1 cellular context compared by ENCODE assay signal in the genomic region with DNA sequence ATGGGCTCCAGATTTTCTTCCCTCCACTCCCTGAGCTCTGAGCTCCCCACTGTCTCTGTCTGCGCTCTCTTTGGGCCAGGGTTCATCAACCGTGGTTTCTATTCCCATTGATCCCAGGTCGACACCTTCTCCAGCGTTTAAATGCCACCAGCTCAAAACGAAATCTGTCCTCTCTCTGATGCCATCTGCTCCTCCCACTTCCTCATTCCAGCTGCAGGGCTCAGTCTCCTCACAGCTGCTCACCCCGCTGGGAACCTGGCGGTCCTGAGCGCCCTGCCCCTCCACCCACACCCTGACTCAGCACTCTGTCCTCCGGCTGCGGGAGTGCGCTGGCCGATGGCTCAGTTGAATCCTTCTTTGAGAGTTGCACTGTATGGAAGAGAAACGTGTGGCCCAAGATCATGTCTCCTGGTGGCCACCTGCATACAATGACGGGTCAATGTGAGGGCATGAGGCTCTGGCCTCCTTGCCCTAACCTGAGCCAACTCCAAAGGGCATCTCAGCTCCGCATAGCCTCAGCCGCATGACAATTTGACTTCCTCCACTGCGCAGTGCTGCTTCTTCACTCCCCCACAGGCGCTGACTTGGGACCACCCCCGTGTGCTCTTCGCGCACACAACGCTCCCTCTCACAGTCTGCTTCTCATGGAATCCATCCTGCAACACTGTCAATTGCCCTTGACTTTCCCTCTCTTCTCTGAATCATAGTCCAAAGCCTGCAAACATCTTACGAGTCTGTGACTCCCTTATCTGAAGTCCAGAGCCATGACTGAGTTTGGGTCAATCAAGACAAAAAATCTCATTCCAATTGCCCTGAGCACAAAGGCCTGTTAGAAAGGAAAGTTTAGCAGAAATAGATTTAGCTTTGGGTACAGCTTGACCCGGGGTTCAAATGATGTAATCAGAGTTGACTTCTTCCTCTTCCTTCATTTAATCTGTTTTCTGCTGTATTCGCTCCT.
A peak's percentile ranks its signal among the peaks of the same experiment; 100 is the strongest.
TF ChIP-seq lines count a peak whose summit lies in the region.

No MANE protein-coding gene starts in this region.

TF ChIP-seq in K562, 482 proteins besides CTCF, POLR2A, EP300 and RAD21 (continued from another document and continues in another):
- TF ChIP-seq, protein P1, sequence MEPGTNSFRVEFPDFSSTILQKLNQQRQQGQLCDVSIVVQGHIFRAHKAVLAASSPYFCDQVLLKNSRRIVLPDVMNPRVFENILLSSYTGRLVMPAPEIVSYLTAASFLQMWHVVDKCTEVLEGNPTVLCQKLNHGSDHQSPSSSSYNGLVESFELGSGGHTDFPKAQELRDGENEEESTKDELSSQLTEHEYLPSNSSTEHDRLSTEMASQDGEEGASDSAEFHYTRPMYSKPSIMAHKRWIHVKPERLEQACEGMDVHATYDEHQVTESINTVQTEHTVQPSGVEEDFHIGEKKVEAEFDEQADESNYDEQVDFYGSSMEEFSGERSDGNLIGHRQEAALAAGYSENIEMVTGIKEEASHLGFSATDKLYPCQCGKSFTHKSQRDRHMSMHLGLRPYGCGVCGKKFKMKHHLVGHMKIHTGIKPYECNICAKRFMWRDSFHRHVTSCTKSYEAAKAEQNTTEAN (CRISPR knock-in tag; IDR thresholded peaks at IDR 0.05): no peak
- TF ChIP-seq, protein P2, sequence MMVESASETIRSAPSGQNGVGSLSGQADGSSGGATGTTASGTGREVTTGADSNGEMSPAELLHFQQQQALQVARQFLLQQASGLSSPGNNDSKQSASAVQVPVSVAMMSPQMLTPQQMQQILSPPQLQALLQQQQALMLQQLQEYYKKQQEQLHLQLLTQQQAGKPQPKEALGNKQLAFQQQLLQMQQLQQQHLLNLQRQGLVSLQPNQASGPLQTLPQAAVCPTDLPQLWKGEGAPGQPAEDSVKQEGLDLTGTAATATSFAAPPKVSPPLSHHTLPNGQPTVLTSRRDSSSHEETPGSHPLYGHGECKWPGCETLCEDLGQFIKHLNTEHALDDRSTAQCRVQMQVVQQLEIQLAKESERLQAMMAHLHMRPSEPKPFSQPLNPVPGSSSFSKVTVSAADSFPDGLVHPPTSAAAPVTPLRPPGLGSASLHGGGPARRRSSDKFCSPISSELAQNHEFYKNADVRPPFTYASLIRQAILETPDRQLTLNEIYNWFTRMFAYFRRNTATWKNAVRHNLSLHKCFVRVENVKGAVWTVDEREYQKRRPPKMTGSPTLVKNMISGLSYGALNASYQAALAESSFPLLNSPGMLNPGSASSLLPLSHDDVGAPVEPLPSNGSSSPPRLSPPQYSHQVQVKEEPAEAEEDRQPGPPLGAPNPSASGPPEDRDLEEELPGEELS (CRISPR knock-in tag; IDR thresholded peaks at IDR 0.05; ENCODE audit: borderline replicate concordance): peak; percentile 75; the same call in 1 of the 2 replicates
- TF ChIP-seq, protein P3, sequence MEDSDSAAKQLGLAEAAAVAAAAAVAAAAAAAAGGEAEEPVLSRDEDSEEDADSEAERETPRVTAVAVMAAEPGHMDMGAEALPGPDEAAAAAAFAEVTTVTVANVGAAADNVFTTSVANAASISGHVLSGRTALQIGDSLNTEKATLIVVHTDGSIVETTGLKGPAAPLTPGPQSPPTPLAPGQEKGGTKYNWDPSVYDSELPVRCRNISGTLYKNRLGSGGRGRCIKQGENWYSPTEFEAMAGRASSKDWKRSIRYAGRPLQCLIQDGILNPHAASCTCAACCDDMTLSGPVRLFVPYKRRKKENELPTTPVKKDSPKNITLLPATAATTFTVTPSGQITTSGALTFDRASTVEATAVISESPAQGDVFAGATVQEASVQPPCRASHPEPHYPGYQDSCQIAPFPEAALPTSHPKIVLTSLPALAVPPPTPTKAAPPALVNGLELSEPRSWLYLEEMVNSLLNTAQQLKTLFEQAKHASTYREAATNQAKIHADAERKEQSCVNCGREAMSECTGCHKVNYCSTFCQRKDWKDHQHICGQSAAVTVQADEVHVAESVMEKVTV (CRISPR knock-in tag; IDR thresholded peaks at IDR 0.05): no peak
- no peak for TF ChIP-seq KHSRP (IDR thresholded peaks at IDR 0.05)
- no peak for TF ChIP-seq IFI16 (CRISPR knock-in tag; IDR thresholded peaks at IDR 0.05)
- TF ChIP-seq CBFA2T3 (IDR thresholded peaks at IDR 0.05): peak; percentile 91
- no peak for TF ChIP-seq ZNF785 (CRISPR knock-in tag; IDR thresholded peaks at IDR 0.05)
- peak; percentile 77 for TF ChIP-seq HMGN3 (IDR thresholded peaks at IDR 0.05; ENCODE audit: borderline replicate concordance, extremely low read depth, insufficient read length, low read depth, low read length)
- TF ChIP-seq RBM17 (IDR thresholded peaks at IDR 0.05; ENCODE audit: borderline replicate concordance, low read depth, low read length): no peak
- TF ChIP-seq, protein P4, sequence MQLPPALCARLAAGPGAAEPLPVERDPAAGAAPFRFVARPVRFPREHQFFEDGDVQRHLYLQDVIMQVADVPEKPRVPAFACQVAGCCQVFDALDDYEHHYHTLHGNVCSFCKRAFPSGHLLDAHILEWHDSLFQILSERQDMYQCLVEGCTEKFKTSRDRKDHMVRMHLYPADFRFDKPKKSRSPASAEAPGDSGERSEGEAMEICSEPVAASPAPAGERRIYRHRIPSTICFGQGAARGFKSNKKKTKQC (CRISPR knock-in tag; IDR thresholded peaks at IDR 0.05): no peak
- TF ChIP-seq, protein P5, sequence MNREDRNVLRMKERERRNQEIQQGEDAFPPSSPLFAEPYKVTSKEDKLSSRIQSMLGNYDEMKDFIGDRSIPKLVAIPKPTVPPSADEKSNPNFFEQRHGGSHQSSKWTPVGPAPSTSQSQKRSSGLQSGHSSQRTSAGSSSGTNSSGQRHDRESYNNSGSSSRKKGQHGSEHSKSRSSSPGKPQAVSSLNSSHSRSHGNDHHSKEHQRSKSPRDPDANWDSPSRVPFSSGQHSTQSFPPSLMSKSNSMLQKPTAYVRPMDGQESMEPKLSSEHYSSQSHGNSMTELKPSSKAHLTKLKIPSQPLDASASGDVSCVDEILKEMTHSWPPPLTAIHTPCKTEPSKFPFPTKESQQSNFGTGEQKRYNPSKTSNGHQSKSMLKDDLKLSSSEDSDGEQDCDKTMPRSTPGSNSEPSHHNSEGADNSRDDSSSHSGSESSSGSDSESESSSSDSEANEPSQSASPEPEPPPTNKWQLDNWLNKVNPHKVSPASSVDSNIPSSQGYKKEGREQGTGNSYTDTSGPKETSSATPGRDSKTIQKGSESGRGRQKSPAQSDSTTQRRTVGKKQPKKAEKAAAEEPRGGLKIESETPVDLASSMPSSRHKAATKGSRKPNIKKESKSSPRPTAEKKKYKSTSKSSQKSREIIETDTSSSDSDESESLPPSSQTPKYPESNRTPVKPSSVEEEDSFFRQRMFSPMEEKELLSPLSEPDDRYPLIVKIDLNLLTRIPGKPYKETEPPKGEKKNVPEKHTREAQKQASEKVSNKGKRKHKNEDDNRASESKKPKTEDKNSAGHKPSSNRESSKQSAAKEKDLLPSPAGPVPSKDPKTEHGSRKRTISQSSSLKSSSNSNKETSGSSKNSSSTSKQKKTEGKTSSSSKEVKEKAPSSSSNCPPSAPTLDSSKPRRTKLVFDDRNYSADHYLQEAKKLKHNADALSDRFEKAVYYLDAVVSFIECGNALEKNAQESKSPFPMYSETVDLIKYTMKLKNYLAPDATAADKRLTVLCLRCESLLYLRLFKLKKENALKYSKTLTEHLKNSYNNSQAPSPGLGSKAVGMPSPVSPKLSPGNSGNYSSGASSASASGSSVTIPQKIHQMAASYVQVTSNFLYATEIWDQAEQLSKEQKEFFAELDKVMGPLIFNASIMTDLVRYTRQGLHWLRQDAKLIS (CRISPR knock-in tag; IDR thresholded peaks at IDR 0.05): no peak
- TF ChIP-seq ZNF217 (CRISPR knock-in tag; IDR thresholded peaks at IDR 0.05): no peak
- TF ChIP-seq MAFF (IDR thresholded peaks at IDR 0.05; ENCODE audit: low read length): peak; percentile 86
- no peak for TF ChIP-seq ZNF707 (CRISPR knock-in tag; conservative IDR thresholded peaks at IDR 0.05)
- TF ChIP-seq FOS (IDR thresholded peaks at IDR 0.05; ENCODE audit: extremely low read depth, insufficient read length): no peak
- TF ChIP-seq, protein P6, sequence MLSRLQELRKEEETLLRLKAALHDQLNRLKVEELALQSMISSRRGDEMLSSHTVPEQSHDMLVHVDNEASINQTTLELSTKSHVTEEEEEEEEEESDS (CRISPR knock-in tag; IDR thresholded peaks at IDR 0.05): no peak
- TF ChIP-seq, protein P7, sequence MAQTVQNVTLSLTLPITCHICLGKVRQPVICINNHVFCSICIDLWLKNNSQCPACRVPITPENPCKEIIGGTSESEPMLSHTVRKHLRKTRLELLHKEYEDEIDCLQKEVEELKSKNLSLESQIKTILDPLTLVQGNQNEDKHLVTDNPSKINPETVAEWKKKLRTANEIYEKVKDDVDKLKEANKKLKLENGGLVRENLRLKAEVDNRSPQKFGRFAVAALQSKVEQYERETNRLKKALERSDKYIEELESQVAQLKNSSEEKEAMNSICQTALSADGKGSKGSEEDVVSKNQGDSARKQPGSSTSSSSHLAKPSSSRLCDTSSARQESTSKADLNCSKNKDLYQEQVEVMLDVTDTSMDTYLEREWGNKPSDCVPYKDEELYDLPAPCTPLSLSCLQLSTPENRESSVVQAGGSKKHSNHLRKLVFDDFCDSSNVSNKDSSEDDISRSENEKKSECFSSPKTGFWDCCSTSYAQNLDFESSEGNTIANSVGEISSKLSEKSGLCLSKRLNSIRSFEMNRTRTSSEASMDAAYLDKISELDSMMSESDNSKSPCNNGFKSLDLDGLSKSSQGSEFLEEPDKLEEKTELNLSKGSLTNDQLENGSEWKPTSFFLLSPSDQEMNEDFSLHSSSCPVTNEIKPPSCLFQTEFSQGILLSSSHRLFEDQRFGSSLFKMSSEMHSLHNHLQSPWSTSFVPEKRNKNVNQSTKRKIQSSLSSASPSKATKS (CRISPR knock-in tag; IDR thresholded peaks at IDR 0.05): no peak
- no peak for TF ChIP-seq BDP1 (IDR thresholded peaks at IDR 0.05; ENCODE audit: insufficient read depth, insufficient read length)
- peak; percentile 69; the same call in 1 of the 2 replicates for TF ChIP-seq LEF1 (IDR thresholded peaks at IDR 0.05)
- TF ChIP-seq ZNF239 (CRISPR knock-in tag; IDR thresholded peaks at IDR 0.05): no peak
- TF ChIP-seq KAT2B (IDR thresholded peaks at IDR 0.05; ENCODE audit: low read depth, low read length): no peak
- TF ChIP-seq, protein P8, sequence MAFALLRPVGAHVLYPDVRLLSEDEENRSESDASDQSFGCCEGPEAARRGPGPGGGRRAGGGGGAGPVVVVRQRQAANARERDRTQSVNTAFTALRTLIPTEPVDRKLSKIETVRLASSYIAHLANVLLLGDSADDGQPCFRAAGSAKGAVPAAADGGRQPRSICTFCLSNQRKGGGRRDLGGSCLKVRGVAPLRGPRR (CRISPR knock-in tag; IDR thresholded peaks at IDR 0.05): no peak
- no peak for TF ChIP-seq ZNF699 (CRISPR knock-in tag; IDR thresholded peaks at IDR 0.05; ENCODE audit: insufficient replicate concordance)
- TF ChIP-seq MEF2D (tag; conservative IDR thresholded peaks at IDR 0.05; ENCODE audit: low read depth): no peak
- TF ChIP-seq HNRNPLL (IDR thresholded peaks at IDR 0.05; ENCODE audit: low read depth, low read length, poor library complexity, severe bottlenecking): peak; percentile 65
- no peak for TF ChIP-seq ZC3H8 (IDR thresholded peaks at IDR 0.05)
- no peak for TF ChIP-seq PCBP2 (IDR thresholded peaks at IDR 0.05; ENCODE audit: low read depth, low read length, poor library complexity, severe bottlenecking)
- TF ChIP-seq MTA1 (IDR thresholded peaks at IDR 0.05; ENCODE audit: borderline replicate concordance): no peak
- TF ChIP-seq KDM1A (IDR thresholded peaks at IDR 0.05): peak; percentile 76 to 82
- TF ChIP-seq MTA2 (IDR thresholded peaks at IDR 0.05; ENCODE audit: low read depth): no peak
